In genomic region chr2:15932394-15933183, GRCh38 we compare ENCODE assay signal across 30 cellular contexts. TPM values are rescaled to one million over a fixed set of nuclear protein-coding genes. Genes with fewer than 3 reads are reported as not detected.
"Had no signal": no experiment of that assay in that cellular context is flagged by ENCODE, and none has a peak within 500 bp of the region (broad histone marks: within the 10 kb centered on the region; RNA-seq: fewer than 3 reads in every experiment).

No MANE protein-coding gene starts in this region.

- ATAC-seq: activated CD4-positive, CD25-positive, alpha-beta regulatory T cell treated with anti-CD3 and anti-CD28 coated beads, Interleukin-2, amount 50 U/mL, for 24 hours; activated CD8-positive, alpha-beta T cell treated with anti-CD3 and anti-CD28 coated beads for 36 hours; activated naive CD8-positive, alpha-beta T cell treated with anti-CD3 and anti-CD28 coated beads, Interleukin-2, amount 50 U/mL, for 24 hours; activated T-cell treated with anti-CD3 and anti-CD28 coated beads, Interleukin-2, amount 50 U/mL, for 4 hours; activated T-helper 17 cell treated with anti-CD3 and anti-CD28 coated beads, Interleukin-2, amount 50 U/mL, for 72 hours; body of pancreas; T-helper 17 cell had no signal

- H3K4me3 Mint-ChIP-seq: activated B cell treated with CpG ODN at 0.5 μM for 24 hours; activated CD8-positive, alpha-beta T cell treated with anti-CD3 and anti-CD28 coated beads for 36 hours; activated naive CD4-positive, alpha-beta T cell treated with anti-CD3 and anti-CD28 coated beads for 36 hours; activated naive CD4-positive, alpha-beta T cell treated with anti-CD3 and anti-CD28 coated beads, Interleukin-2, amount 50 U/mL, for 24 hours; activated naive CD8-positive, alpha-beta T cell treated with anti-CD3 and anti-CD28 coated beads for 36 hours; activated naive CD8-positive, alpha-beta T cell treated with anti-CD3 and anti-CD28 coated beads, Interleukin-2, amount 50 U/mL, for 24 hours; activated T-cell treated with anti-CD3 and anti-CD28 coated beads, Interleukin-2, amount 50 U/mL, for 4 hours; activated T-helper 17 cell treated with anti-CD3 and anti-CD28 coated beads, Interleukin-2, amount 50 U/mL, for 72 hours; T-helper 17 cell; T-helper 2 cell treated with Interferon-gamma antibody and Interleukin-4, amounts not matched to agents 5 μg/mL and 100 μg/mL, for 36 hours had no signal

- H3K9me3 Mint-ChIP-seq: activated B cell treated with CpG ODN at 0.5 μM for 24 hours; activated CD8-positive, alpha-beta T cell treated with anti-CD3 and anti-CD28 coated beads for 36 hours; activated naive CD4-positive, alpha-beta T cell treated with anti-CD3 and anti-CD28 coated beads for 36 hours; activated naive CD4-positive, alpha-beta T cell treated with anti-CD3 and anti-CD28 coated beads, Interleukin-2, amount 50 U/mL, for 24 hours; activated naive CD8-positive, alpha-beta T cell treated with anti-CD3 and anti-CD28 coated beads for 36 hours; activated naive CD8-positive, alpha-beta T cell treated with anti-CD3 and anti-CD28 coated beads, Interleukin-2, amount 50 U/mL, for 24 hours; activated T-cell treated with anti-CD3 and anti-CD28 coated beads, Interleukin-2, amount 50 U/mL, for 4 hours; activated T-helper 17 cell treated with anti-CD3 and anti-CD28 coated beads, Interleukin-2, amount 50 U/mL, for 72 hours; T-helper 2 cell treated with Interferon-gamma antibody and Interleukin-4, amounts not matched to agents 5 μg/mL and 100 μg/mL, for 36 hours had no signal

- H3K36me3 ChIP-seq: adrenal gland, colonic mucosa, esophagus squamous epithelium, WERI-Rb-1 had no signal

- H3K27ac ChIP-seq: adrenal gland, body of pancreas, colonic mucosa, epithelial cell of prostate, esophagus squamous epithelium, WERI-Rb-1 had no signal

- H3K4me1 ChIP-seq: adrenal gland, body of pancreas, colonic mucosa, esophagus squamous epithelium had no signal

- DNase-seq: activated B cell treated with CpG ODN at 0.5 μM for 24 hours; activated CD4-positive, alpha-beta T cell treated with anti-CD3 and anti-CD28 coated beads for 48 hours; activated CD4-positive, alpha-beta T cell treated with anti-CD3 and anti-CD28 coated beads, Interleukin-2, amount 50 U/mL, for 1 hour; activated CD4-positive, alpha-beta T cell treated with anti-CD3 and anti-CD28 coated beads, Interleukin-2, amount 50 U/mL, for 48 hours; activated CD8-positive, alpha-beta memory T cell treated with anti-CD3 and anti-CD28 coated beads for 24 hours; activated CD8-positive, alpha-beta T cell treated with anti-CD3 and anti-CD28 coated beads for 36 hours; activated effector memory CD4-positive, alpha-beta T cell treated with anti-CD3 and anti-CD28 coated beads, Interleukin-2, amount 50 U/mL, for 16 hours; activated naive CD4-positive, alpha-beta T cell treated with anti-CD3 and anti-CD28 coated beads for 36 hours; activated naive CD8-positive, alpha-beta T cell treated with anti-CD3 and anti-CD28 coated beads for 36 hours; activated naive CD8-positive, alpha-beta T cell treated with anti-CD3 and anti-CD28 coated beads, Interleukin-2, amount 50 U/mL, for 24 hours; activated T-cell treated with anti-CD3 and anti-CD28 coated beads, Interleukin-2, amount 50 U/mL, for 4 hours; adrenal gland; amygdala; aorta; body of pancreas; central memory CD4-positive, alpha-beta T cell; cerebellar nuclear complex; colonic mucosa; effector CD8-positive, alpha-beta T cell; esophagus squamous epithelium; T-helper 1 cell; T-helper 17 cell; T1000; WERI-Rb-1 had no signal

- H3K27ac Mint-ChIP-seq: activated B cell treated with CpG ODN at 0.5 μM for 24 hours; activated CD8-positive, alpha-beta T cell treated with anti-CD3 and anti-CD28 coated beads for 36 hours; activated naive CD4-positive, alpha-beta T cell treated with anti-CD3 and anti-CD28 coated beads for 36 hours; activated naive CD4-positive, alpha-beta T cell treated with anti-CD3 and anti-CD28 coated beads, Interleukin-2, amount 50 U/mL, for 24 hours; activated naive CD8-positive, alpha-beta T cell treated with anti-CD3 and anti-CD28 coated beads for 36 hours; activated naive CD8-positive, alpha-beta T cell treated with anti-CD3 and anti-CD28 coated beads, Interleukin-2, amount 50 U/mL, for 24 hours; activated T-helper 17 cell treated with anti-CD3 and anti-CD28 coated beads, Interleukin-2, amount 50 U/mL, for 72 hours; T-helper 17 cell; T-helper 2 cell treated with Interferon-gamma antibody and Interleukin-4, amounts not matched to agents 5 μg/mL and 100 μg/mL, for 36 hours had no signal

- H3K4me3 ChIP-seq: adrenal gland, body of pancreas, colonic mucosa, esophagus squamous epithelium had no signal

- H3K4me1 Mint-ChIP-seq: activated B cell treated with CpG ODN at 0.5 μM for 24 hours; activated naive CD4-positive, alpha-beta T cell treated with anti-CD3 and anti-CD28 coated beads, Interleukin-2, amount 50 U/mL, for 24 hours; activated naive CD8-positive, alpha-beta T cell treated with anti-CD3 and anti-CD28 coated beads for 36 hours; activated naive CD8-positive, alpha-beta T cell treated with anti-CD3 and anti-CD28 coated beads, Interleukin-2, amount 50 U/mL, for 24 hours; activated T-helper 17 cell treated with anti-CD3 and anti-CD28 coated beads, Interleukin-2, amount 50 U/mL, for 72 hours; T-helper 17 cell had no signal

- H3K9me3 ChIP-seq: adrenal gland, body of pancreas, colonic mucosa, esophagus squamous epithelium had no signal

- H3K27me3 ChIP-seq: adrenal gland, body of pancreas, colonic mucosa, esophagus squamous epithelium had no signal

- H3K36me3 Mint-ChIP-seq: activated naive CD4-positive, alpha-beta T cell treated with anti-CD3 and anti-CD28 coated beads, Interleukin-2, amount 50 U/mL, for 24 hours; activated naive CD8-positive, alpha-beta T cell treated with anti-CD3 and anti-CD28 coated beads for 36 hours had no signal

RNA-seq across cellular contexts. Expression of gene MYCN, which starts 7.8 kb away (rescaled TPM):
- total RNA-seq: activated B cell treated with CpG ODN at 0.5 μM for 24 hours; activated T-helper 17 cell treated with anti-CD3 and anti-CD28 coated beads, Interleukin-2, amount 50 U/mL, for 72 hours; body of pancreas; fibroblast of lung had no signal
